In the genomic region with DNA sequence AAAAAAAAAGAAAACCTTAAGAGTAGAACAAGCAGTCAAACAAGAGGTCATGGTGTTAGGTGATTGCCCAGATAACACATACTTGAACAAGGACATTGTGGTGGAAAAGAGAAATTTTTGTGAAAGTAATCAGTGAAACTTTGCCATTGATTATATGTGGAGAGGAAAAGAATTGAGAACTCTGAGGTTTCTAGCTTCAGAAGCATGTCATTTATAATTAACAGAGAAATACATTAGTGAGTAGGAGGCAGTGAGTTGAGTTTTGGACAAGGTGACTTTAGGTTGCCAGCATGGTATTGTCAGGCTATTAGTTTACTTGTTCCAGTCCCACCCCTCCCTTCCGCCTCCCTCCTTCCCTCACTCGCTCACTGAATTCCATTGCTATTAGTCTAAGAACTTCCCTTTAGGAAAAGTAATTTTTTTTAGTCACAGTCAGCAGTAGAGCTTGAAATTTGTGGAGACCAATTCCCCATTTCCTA, we compare ENCODE assay signal across 10 cellular contexts. TPM values are rescaled to one million over a fixed set of nuclear protein-coding genes. Genes with fewer than 3 reads are reported as not detected.
A peak's percentile ranks its signal among the peaks of the same experiment; 100 is the strongest.
DNase-seq lines count a peak whose midpoint lies in the region; ATAC-seq and TF ChIP-seq lines count a peak whose summit lies in the region.
"Had no signal": no experiment of that assay in that cellular context is flagged by ENCODE, and none has a peak within 500 bp of the region (broad histone marks: within the 10 kb centered on the region; RNA-seq: fewer than 3 reads in every experiment).

No MANE protein-coding gene starts in this region.

- H3K4me3 Mint-ChIP-seq in T-cell: peak overlapping the region; percentile 14 to 64 (median 25)

- DNase-seq in right cardiac atrium: peak in 1 of 3 donors; percentile 50
- DNase-seq in Right ventricle myocardium inferior (ENCODE audit: missing footprints): no peak
- DNase-seq in T-cell: no peak
- DNase-seq in foreskin fibroblast: peak; percentile 73 to 86
- no peak for DNase-seq in transverse colon
- no peak for DNase-seq in substantia nigra (lab: John Stamatoyannopoulos, UW)
- DNase-seq in NOMO-1 (lab: John Stamatoyannopoulos, UW; ENCODE audit: unreplicated experiment in 2 of 2): no peak

- in situ Hi-C loops in transverse colon (cut with MboI; ENCODE audit: low pct_ligation_motif_present in 1 of 4, low pct_unique_long_range_greater_than_20kb in 1 of 4, low sequenced_read_pairs in 3 of 4): no loop called here

- TF ChIP-seq CTCF in foreskin fibroblast (IDR thresholded peaks at IDR 0.05; ENCODE audit: low read depth, low read length) (no peak), transverse colon (IDR thresholded peaks at IDR 0.05) (no peak)

- POLR2A ChIA-PET in T-cell (lab: Charles Lee): interaction anchor here (0.7 kb wide), 2 partner anchors 9 to 68 kb away, joined by 3 read pairs; no protein-coding TSS in a partner anchor

- CTCF ChIA-PET in T-cell (lab: Charles Lee): interaction anchor here (0.5 to 1.1 kb wide), 3 partner anchors 10 to 164 kb away, joined by 3 read pairs; no protein-coding TSS in a partner anchor

- 58% methylated on average over 2 of the region's 2 CpGs for WGBS in right cardiac atrium
- 60 to 61% methylated on average over 2 of the region's 2 CpGs for WGBS in transverse colon (ENCODE audit: low coverage in 1 of 2), 2 donors

- intact Hi-C loops in right cardiac atrium (cut with DNase I): no loop called here
- intact Hi-C loops in Right ventricle myocardium inferior (cut with DNase I): no loop called here
- intact Hi-C loops in transverse colon (cut with DNase I; ENCODE audit: low total_unique reads): no loop called here

- H3K27me3 Mint-ChIP-seq in T-cell: no peaks in the 10 kb centered on the region

- no peaks in the 10 kb centered on the region for H3K9me3 Mint-ChIP-seq in T-cell

- TF ChIP-seq POLR2A in transverse colon (IDR thresholded peaks at IDR 0.05): no peak

- H3K27me3 ChIP-seq in right cardiac atrium (ENCODE audit: control insufficient read depth, insufficient read depth): no peaks in the 10 kb centered on the region
- no peaks in the 10 kb centered on the region for H3K27me3 ChIP-seq in transverse colon
- H3K27me3 ChIP-seq: tibial artery had no signal

- no peak for TF ChIP-seq EP300 in transverse colon (IDR thresholded peaks at IDR 0.05; ENCODE audit: low read depth)

- H3K36me3 ChIP-seq in transverse colon: no peaks in the 10 kb centered on the region
- H3K36me3 ChIP-seq: tibial artery had no signal

- H3K27ac ChIP-seq in right cardiac atrium (ENCODE audit: low read length) (no peak overlapping the region), transverse colon (peak overlapping the region in 1 of 4 donors; percentile 20), substantia nigra (ENCODE audit: low read depth, low read length, poor library complexity, severe bottlenecking) (no peak overlapping the region)

- H3K9me3 ChIP-seq in right cardiac atrium (ENCODE audit: control insufficient read depth, low read length): no peaks in the 10 kb centered on the region
- H3K9me3 ChIP-seq in transverse colon: no peaks in the 10 kb centered on the region
- H3K9me3 ChIP-seq: tibial artery had no signal

- H3K4me1 Mint-ChIP-seq in T-cell: peaks cover 86 to 89% (median 89%) of the 10 kb centered on the region in 3 donors

- H3K27ac Mint-ChIP-seq in T-cell: peak overlapping the region; percentile 49 to 77

- peak; percentile 30 to 65 for ATAC-seq in right cardiac atrium
- no peak for ATAC-seq in Right ventricle myocardium inferior
- ATAC-seq in T-cell (replicated peaks in 1 of 4): no peak
- ATAC-seq in HG03280 (IDR thresholded peaks at IDR 0.05; ENCODE audit: unreplicated experiment): no peak

- peaks cover 5% of the 10 kb centered on the region for H3K4me1 ChIP-seq in right cardiac atrium (ENCODE audit: control insufficient read depth, insufficient read depth, low read length)
- H3K4me1 ChIP-seq in transverse colon: peaks cover 25 to 83% (median 58%) of the 10 kb centered on the region in 4 donors

- H3K36me3 Mint-ChIP-seq in T-cell: peaks cover 9% of the 10 kb centered on the region

- H3K4me3 ChIP-seq in right cardiac atrium (ENCODE audit: low read length): no peak overlapping the region
- no peak overlapping the region for H3K4me3 ChIP-seq in foreskin fibroblast (ENCODE audit: low read depth in 1 of 2, low read length in 2 of 2)
- no peak overlapping the region for H3K4me3 ChIP-seq in transverse colon
- H3K4me3 ChIP-seq: lung, tibial artery had no signal

RNA-seq across cellular contexts. Expression of a gene that starts 17.2 kb away (rescaled TPM):
- total RNA-seq in right cardiac atrium: 10 to 100 TPM; 62.7 to 73.9 (median 66.5) TPM
- 27.8 TPM for polyA plus RNA-seq in right cardiac atrium
- 57.4 TPM for total RNA-seq in Right ventricle myocardium inferior
- total RNA-seq in T-cell: 100 to 1,000 TPM; 128 to 160 (median 146) TPM
- total RNA-seq in transverse colon: 10 to 100 TPM; 43.6 to 89.9 (median 64.7) TPM

Comparison
In these comparisons a context has a peak if more than half of its experiments do, and no peak if none do; other contexts are left out.
1. ATAC-seq: peak in right cardiac atrium (2 of 2); none in Right ventricle myocardium inferior (single experiment), T-cell (0 of 4) and HG03280 (single experiment).
2. DNase-seq: peak in foreskin fibroblast (2 of 2); none in Right ventricle myocardium inferior (single experiment), T-cell (0 of 34), transverse colon (single experiment), substantia nigra (0 of 49) and NOMO-1 (0 of 2).